ENCODE assay signal across 8 cellular contexts in genomic region chrX:1323315-1323714, GRCh38. TPM values are rescaled to one million over a fixed set of nuclear protein-coding genes. Genes with fewer than 3 reads are reported as not detected.
DNase-seq lines count a peak whose midpoint lies in the region; ATAC-seq and TF ChIP-seq lines count a peak whose summit lies in the region.

No MANE protein-coding gene starts in this region.

- H3K4me3 Mint-ChIP-seq in activated CD8-positive, alpha-beta memory T cell treated with anti-CD3 and anti-CD28 coated beads, Interleukin-2, amount 10 ng/mL, durations not matched to agents 7 days and 5 days: no peak overlapping the region
- no peak overlapping the region for H3K4me3 Mint-ChIP-seq in mesothelial cell of epicardium

- H3K36me3 Mint-ChIP-seq in activated CD8-positive, alpha-beta memory T cell treated with anti-CD3 and anti-CD28 coated beads, Interleukin-2, amount 10 ng/mL, durations not matched to agents 7 days and 5 days: no peaks in the 10 kb centered on the region
- H3K36me3 Mint-ChIP-seq in mesothelial cell of epicardium: no peaks in the 10 kb centered on the region

- H3K9me3 Mint-ChIP-seq in activated CD8-positive, alpha-beta memory T cell treated with anti-CD3 and anti-CD28 coated beads, Interleukin-2, amount 10 ng/mL, durations not matched to agents 7 days and 5 days (ENCODE audit: low read depth): no peaks in the 10 kb centered on the region
- H3K9me3 Mint-ChIP-seq in mesothelial cell of epicardium: no peaks in the 10 kb centered on the region

- CTCF ChIA-PET in activated CD8-positive, alpha-beta memory T cell treated with anti-CD3 and anti-CD28 coated beads, Interleukin-2, amount 10 ng/mL, durations not matched to agents 7 days and 5 days (lab: Charles Lee): no interaction called here

- no peak overlapping the region for H3K27ac Mint-ChIP-seq in activated CD8-positive, alpha-beta memory T cell treated with anti-CD3 and anti-CD28 coated beads, Interleukin-2, amount 10 ng/mL, durations not matched to agents 7 days and 5 days
- no peak overlapping the region for H3K27ac Mint-ChIP-seq in mesothelial cell of epicardium

- intact Hi-C loops in left cardiac atrium (cut with DNase I): no loop called here

- TF ChIP-seq CTCF in mesothelial cell of epicardium (IDR thresholded peaks at IDR 0.05; ENCODE audit: unreplicated experiment): no peak

- DNase-seq in NCI-H524 (lab: John Stamatoyannopoulos, UW): peak; percentile 30 to 47
- DNase-seq in NCI-H524 treated with DMSO at 0.1 percent for 48 hours (lab: John Stamatoyannopoulos, UW): no peak
- DNase-seq in NCI-H82 (lab: John Stamatoyannopoulos, UW): peak; percentile 58
- DNase-seq in activated CD8-positive, alpha-beta memory T cell treated with anti-CD3 and anti-CD28 coated beads, Interleukin-2, amount 10 ng/mL, durations not matched to agents 7 days and 5 days: peak; percentile 78
- peak; percentile 46 for DNase-seq in left cardiac atrium
- DNase-seq in stimulated activated CD4-positive, alpha-beta T cell treated with anti-CD3 and anti-CD28 coated beads, TNF-alpha, amount 100 ng/mL, for 1 hour (ENCODE audit: low read depth in 3 of 3, low spot score in 1 of 3): peak; percentile 2 to 16 (median 9)
- no peak for DNase-seq in mesothelial cell of epicardium (ENCODE audit: low spot score in 2 of 2, unreplicated experiment in 2 of 2)

- peaks cover 22% of the 10 kb centered on the region for H3K4me1 Mint-ChIP-seq in activated CD8-positive, alpha-beta memory T cell treated with anti-CD3 and anti-CD28 coated beads, Interleukin-2, amount 10 ng/mL, durations not matched to agents 7 days and 5 days
- H3K4me1 Mint-ChIP-seq in mesothelial cell of epicardium: no peaks in the 10 kb centered on the region

- peaks cover 2% of the 10 kb centered on the region for H3K27me3 Mint-ChIP-seq in activated CD8-positive, alpha-beta memory T cell treated with anti-CD3 and anti-CD28 coated beads, Interleukin-2, amount 10 ng/mL, durations not matched to agents 7 days and 5 days
- H3K27me3 Mint-ChIP-seq in mesothelial cell of epicardium (ENCODE audit: low read depth): peaks cover 2% of the 10 kb centered on the region

- peak; percentile 75 for ATAC-seq in HG02763 (IDR thresholded peaks at IDR 0.05; ENCODE audit: unreplicated experiment)
- ATAC-seq in activated CD8-positive, alpha-beta memory T cell treated with anti-CD3 and anti-CD28 coated beads, Interleukin-2, amount 10 ng/mL, durations not matched to agents 7 days and 5 days: peak; percentile 89
- peak in 1 of 2 donors; percentile 48 for ATAC-seq in left cardiac atrium

RNA-seq across cellular contexts. Expression of gene IL3RA, which starts 13.3 kb away (rescaled TPM):
- total RNA-seq in activated CD8-positive, alpha-beta memory T cell treated with anti-CD3 and anti-CD28 coated beads, Interleukin-2, amount 10 ng/mL, durations not matched to agents 7 days and 5 days: 1 to 10 TPM; 2.8 to 3.1 TPM
- total RNA-seq in left cardiac atrium (1 to 10 TPM; 8.0 to 9.9 TPM), mesothelial cell of epicardium (0.16 to 0.20 TPM in 2 of 3 replicates, not detected in the other)

RNA-seq across cellular contexts. Expression of gene CSF2RA, which starts 54.7 kb away (rescaled TPM):
- total RNA-seq in activated CD8-positive, alpha-beta memory T cell treated with anti-CD3 and anti-CD28 coated beads, Interleukin-2, amount 10 ng/mL, durations not matched to agents 7 days and 5 days: not detected
- 10 to 100 TPM in 1 of 2 donors, 1 to 10 TPM in 1; 4.6 to 14.6 TPM for total RNA-seq in left cardiac atrium
- 5.7 to 9.7 TPM (median 7.5 TPM) in 3 replicates for total RNA-seq in mesothelial cell of epicardium

Comparison
In these comparisons a context has a peak if more than half of its experiments do, and no peak if none do; other contexts are left out.
1. DNase-seq: peak in NCI-H524 (2 of 2), NCI-H82 (single experiment), activated CD8-positive, alpha-beta memory T cell treated with anti-CD3 and anti-CD28 coated beads, Interleukin-2, amount 10 ng/mL, durations not matched to agents 7 days and 5 days (single experiment), left cardiac atrium (single experiment) and stimulated activated CD4-positive, alpha-beta T cell treated with anti-CD3 and anti-CD28 coated beads, TNF-alpha, amount 100 ng/mL, for 1 hour (3 of 3); none in NCI-H524 treated with DMSO at 0.1 percent for 48 hours (single experiment) and mesothelial cell of epicardium (0 of 2).